ENCODE assay signal across 1 cellular context in the genomic region with DNA sequence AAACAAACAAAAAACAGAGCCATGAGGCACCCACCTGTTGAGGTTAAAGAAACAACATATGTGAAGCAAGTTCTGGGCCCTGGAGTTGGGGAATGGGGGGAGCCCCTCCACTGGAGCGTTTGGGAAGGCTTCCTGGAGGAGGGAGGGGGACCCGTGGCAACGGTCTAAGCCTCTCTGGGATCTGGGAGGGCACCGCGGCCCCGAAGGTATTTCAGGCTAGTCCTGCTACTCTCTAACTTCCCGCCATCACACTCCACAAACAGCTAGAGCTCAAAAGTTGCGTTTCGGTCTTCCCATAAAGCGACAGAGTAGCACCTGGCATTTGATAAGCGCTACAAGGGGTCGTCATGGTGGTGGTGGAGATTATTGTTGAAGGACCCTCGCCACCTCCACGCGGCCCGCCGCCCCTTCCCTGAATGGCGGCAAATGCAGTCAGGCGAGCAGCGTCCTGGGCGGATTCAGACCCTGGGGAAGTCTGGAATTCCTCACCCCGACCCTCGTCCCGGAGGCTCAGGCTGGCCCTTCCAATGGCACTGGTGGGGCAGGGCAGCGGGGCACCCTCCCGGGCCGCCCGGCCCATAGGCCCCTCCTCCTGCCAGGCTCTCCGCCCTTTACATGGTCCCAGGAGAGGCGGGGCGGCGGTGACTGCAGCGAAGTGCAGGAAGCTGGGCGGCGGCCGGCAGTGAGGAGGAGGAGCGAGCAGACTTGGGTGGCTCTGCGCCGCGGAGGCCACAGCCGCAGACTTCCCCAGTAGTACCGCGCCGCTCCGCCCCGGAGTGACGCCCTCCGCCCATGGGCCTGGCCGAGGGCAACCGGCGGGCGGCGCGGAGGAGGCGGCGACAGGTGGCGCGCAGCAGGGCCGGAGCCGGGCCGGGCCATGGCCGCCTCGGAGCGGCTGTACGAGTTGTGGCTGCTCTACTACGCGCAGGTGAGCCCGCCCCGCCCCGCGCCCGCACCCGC.
TF ChIP-seq lines count a peak whose summit lies in the region.

A gene with protein sequence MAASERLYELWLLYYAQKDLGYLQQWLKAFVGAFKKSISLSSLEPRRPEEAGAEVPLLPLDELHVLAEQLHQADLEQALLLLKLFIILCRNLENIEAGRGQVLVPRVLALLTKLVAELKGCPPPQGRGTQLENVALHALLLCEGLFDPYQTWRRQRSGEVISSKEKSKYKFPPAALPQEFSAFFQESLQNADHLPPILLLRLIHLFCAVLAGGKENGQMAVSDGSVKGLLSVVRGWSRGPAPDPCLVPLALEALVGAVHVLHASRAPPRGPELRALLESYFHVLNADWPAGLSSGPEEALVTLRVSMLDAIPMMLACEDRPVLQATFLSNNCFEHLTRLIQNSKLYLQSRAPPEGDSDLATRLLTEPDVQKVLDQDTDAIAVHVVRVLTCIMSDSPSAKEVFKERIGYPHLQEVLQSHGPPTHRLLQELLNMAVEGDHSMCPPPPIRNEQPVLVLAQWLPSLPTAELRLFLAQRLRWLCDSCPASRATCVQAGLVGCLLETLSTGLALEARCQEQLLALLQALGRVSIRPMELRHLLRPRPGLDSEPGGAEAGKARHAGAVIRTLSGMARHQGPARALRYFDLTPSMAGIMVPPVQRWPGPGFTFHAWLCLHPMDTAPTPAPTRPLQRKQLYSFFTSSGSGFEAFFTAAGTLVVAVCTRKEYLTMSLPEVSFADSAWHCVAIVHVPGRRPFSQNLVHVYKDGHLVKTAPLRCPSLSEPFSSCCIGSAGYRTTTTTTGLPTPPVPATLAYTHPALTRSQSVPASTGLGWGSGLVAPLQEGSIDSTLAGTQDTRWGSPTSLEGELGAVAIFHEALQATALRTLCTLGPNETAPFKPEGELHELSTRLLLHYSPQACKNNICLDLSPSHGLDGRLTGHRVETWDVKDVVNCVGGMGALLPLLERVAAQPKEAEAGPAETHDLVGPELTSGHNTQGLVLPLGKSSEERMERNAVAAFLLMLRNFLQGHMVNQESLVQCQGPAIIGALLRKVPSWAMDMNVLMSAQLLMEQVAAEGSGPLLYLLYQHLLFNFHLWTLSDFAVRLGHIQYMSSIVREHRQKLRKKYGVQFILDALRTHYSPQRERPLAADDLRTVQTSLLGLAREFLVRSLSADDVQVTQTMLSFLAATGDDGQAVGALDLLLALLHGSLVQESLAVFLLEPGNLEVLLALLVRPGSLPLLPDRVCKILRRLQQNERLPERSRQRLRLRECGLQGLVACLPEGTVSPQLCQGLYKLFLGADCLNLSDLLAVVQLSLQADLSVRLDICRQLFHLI (N-terminal part only) (plus strand): TSS at position 682 of the 960 bp plus-strand sequence. CDS start 196 bp downstream, at position 878.

TF ChIP-seq in HepG2, 621 proteins besides CTCF, POLR2A, EP300 and RAD21 (continued from another document and continues in another):
- no peak for TF ChIP-seq RBM39 (IDR thresholded peaks at IDR 0.05; ENCODE audit: low read depth, low read length, poor library complexity, severe bottlenecking)
- TF ChIP-seq, protein P1, sequence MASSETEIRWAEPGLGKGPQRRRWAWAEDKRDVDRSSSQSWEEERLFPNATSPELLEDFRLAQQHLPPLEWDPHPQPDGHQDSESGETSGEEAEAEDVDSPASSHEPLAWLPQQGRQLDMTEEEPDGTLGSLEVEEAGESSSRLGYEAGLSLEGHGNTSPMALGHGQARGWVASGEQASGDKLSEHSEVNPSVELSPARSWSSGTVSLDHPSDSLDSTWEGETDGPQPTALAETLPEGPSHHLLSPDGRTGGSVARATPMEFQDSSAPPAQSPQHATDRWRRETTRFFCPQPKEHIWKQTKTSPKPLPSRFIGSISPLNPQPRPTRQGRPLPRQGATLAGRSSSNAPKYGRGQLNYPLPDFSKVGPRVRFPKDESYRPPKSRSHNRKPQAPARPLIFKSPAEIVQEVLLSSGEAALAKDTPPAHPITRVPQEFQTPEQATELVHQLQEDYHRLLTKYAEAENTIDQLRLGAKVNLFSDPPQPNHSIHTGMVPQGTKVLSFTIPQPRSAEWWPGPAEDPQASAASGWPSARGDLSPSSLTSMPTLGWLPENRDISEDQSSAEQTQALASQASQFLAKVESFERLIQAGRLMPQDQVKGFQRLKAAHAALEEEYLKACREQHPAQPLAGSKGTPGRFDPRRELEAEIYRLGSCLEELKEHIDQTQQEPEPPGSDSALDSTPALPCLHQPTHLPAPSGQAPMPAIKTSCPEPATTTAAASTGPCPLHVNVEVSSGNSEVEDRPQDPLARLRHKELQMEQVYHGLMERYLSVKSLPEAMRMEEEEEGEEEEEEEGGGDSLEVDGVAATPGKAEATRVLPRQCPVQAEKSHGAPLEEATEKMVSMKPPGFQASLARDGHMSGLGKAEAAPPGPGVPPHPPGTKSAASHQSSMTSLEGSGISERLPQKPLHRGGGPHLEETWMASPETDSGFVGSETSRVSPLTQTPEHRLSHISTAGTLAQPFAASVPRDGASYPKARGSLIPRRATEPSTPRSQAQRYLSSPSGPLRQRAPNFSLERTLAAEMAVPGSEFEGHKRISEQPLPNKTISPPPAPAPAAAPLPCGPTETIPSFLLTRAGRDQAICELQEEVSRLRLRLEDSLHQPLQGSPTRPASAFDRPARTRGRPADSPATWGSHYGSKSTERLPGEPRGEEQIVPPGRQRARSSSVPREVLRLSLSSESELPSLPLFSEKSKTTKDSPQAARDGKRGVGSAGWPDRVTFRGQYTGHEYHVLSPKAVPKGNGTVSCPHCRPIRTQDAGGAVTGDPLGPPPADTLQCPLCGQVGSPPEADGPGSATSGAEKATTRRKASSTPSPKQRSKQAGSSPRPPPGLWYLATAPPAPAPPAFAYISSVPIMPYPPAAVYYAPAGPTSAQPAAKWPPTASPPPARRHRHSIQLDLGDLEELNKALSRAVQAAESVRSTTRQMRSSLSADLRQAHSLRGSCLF (CRISPR knock-in tag; IDR thresholded peaks at IDR 0.05; ENCODE audit: borderline replicate concordance) = no peak
- no peak for TF ChIP-seq KDM1A (CRISPR knock-in tag; IDR thresholded peaks at IDR 0.05)
- TF ChIP-seq, protein P2, sequence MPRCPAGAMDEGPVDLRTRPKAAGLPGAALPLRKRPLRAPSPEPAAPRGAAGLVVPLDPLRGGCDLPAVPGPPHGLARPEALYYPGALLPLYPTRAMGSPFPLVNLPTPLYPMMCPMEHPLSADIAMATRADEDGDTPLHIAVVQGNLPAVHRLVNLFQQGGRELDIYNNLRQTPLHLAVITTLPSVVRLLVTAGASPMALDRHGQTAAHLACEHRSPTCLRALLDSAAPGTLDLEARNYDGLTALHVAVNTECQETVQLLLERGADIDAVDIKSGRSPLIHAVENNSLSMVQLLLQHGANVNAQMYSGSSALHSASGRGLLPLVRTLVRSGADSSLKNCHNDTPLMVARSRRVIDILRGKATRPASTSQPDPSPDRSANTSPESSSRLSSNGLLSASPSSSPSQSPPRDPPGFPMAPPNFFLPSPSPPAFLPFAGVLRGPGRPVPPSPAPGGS (CRISPR knock-in tag; IDR thresholded peaks at IDR 0.05) = 0 out of 2 replicates have a peak, but pooled peaks have one; percentile 36
- TF ChIP-seq KDM6A (CRISPR knock-in tag; IDR thresholded peaks at IDR 0.05; ENCODE audit: low read depth) = no peak
- no peak for TF ChIP-seq ZNF101 (CRISPR knock-in tag; IDR thresholded peaks at IDR 0.05; ENCODE audit: borderline replicate concordance, low read depth)
- TF ChIP-seq, protein P3, sequence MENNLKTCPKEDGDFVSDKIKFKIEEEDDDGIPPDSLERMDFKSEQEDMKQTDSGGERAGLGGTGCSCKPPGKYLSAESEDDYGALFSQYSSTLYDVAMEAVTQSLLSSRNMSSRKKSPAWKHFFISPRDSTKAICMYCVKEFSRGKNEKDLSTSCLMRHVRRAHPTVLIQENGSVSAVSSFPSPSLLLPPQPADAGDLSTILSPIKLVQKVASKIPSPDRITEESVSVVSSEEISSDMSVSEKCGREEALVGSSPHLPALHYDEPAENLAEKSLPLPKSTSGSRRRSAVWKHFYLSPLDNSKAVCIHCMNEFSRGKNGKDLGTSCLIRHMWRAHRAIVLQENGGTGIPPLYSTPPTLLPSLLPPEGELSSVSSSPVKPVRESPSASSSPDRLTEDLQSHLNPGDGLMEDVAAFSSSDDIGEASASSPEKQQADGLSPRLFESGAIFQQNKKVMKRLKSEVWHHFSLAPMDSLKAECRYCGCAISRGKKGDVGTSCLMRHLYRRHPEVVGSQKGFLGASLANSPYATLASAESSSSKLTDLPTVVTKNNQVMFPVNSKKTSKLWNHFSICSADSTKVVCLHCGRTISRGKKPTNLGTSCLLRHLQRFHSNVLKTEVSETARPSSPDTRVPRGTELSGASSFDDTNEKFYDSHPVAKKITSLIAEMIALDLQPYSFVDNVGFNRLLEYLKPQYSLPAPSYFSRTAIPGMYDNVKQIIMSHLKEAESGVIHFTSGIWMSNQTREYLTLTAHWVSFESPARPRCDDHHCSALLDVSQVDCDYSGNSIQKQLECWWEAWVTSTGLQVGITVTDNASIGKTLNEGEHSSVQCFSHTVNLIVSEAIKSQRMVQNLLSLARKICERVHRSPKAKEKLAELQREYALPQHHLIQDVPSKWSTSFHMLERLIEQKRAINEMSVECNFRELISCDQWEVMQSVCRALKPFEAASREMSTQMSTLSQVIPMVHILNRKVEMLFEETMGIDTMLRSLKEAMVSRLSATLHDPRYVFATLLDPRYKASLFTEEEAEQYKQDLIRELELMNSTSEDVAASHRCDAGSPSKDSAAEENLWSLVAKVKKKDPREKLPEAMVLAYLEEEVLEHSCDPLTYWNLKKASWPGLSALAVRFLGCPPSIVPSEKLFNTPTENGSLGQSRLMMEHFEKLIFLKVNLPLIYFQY (CRISPR knock-in tag; IDR thresholded peaks at IDR 0.05; ENCODE audit: borderline replicate concordance) = 0 out of 2 replicates have a peak, but pooled peaks have one; percentile 59
- TF ChIP-seq, protein P4, sequence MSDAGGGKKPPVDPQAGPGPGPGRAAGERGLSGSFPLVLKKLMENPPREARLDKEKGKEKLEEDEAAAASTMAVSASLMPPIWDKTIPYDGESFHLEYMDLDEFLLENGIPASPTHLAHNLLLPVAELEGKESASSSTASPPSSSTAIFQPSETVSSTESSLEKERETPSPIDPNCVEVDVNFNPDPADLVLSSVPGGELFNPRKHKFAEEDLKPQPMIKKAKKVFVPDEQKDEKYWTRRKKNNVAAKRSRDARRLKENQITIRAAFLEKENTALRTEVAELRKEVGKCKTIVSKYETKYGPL (CRISPR knock-in tag; IDR thresholded peaks at IDR 0.05) = no peak
- TF ChIP-seq, protein P5, sequence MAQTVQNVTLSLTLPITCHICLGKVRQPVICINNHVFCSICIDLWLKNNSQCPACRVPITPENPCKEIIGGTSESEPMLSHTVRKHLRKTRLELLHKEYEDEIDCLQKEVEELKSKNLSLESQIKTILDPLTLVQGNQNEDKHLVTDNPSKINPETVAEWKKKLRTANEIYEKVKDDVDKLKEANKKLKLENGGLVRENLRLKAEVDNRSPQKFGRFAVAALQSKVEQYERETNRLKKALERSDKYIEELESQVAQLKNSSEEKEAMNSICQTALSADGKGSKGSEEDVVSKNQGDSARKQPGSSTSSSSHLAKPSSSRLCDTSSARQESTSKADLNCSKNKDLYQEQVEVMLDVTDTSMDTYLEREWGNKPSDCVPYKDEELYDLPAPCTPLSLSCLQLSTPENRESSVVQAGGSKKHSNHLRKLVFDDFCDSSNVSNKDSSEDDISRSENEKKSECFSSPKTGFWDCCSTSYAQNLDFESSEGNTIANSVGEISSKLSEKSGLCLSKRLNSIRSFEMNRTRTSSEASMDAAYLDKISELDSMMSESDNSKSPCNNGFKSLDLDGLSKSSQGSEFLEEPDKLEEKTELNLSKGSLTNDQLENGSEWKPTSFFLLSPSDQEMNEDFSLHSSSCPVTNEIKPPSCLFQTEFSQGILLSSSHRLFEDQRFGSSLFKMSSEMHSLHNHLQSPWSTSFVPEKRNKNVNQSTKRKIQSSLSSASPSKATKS (CRISPR knock-in tag; IDR thresholded peaks at IDR 0.05) = no peak
- no peak; the same call in 1 of the 2 replicates for TF ChIP-seq ZNF230 (CRISPR knock-in tag; IDR thresholded peaks at IDR 0.05)
- no peak for TF ChIP-seq ZNF333 (CRISPR knock-in tag; IDR thresholded peaks at IDR 0.05; ENCODE audit: borderline replicate concordance)
- TF ChIP-seq, protein P6, sequence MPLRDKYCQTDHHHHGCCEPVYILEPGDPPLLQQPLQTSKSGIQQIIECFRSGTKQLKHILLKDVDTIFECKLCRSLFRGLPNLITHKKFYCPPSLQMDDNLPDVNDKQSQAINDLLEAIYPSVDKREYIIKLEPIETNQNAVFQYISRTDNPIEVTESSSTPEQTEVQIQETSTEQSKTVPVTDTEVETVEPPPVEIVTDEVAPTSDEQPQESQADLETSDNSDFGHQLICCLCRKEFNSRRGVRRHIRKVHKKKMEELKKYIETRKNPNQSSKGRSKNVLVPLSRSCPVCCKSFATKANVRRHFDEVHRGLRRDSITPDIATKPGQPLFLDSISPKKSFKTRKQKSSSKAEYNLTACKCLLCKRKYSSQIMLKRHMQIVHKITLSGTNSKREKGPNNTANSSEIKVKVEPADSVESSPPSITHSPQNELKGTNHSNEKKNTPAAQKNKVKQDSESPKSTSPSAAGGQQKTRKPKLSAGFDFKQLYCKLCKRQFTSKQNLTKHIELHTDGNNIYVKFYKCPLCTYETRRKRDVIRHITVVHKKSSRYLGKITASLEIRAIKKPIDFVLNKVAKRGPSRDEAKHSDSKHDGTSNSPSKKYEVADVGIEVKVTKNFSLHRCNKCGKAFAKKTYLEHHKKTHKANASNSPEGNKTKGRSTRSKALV (CRISPR knock-in tag; IDR thresholded peaks at IDR 0.05) = no peak
- TF ChIP-seq ZNF644 (CRISPR knock-in tag; IDR thresholded peaks at IDR 0.05; ENCODE audit: low read depth) = no peak
- TF ChIP-seq ZSCAN31 (CRISPR knock-in tag; IDR thresholded peaks at IDR 0.05; ENCODE audit: low read depth) = peak; percentile 84; the same call in 1 of the 2 replicates
- TF ChIP-seq ESRRA (CRISPR knock-in tag; IDR thresholded peaks at IDR 0.05; ENCODE audit: low read depth) = no peak; the same call in 1 of the 2 replicates
- TF ChIP-seq, protein P7, sequence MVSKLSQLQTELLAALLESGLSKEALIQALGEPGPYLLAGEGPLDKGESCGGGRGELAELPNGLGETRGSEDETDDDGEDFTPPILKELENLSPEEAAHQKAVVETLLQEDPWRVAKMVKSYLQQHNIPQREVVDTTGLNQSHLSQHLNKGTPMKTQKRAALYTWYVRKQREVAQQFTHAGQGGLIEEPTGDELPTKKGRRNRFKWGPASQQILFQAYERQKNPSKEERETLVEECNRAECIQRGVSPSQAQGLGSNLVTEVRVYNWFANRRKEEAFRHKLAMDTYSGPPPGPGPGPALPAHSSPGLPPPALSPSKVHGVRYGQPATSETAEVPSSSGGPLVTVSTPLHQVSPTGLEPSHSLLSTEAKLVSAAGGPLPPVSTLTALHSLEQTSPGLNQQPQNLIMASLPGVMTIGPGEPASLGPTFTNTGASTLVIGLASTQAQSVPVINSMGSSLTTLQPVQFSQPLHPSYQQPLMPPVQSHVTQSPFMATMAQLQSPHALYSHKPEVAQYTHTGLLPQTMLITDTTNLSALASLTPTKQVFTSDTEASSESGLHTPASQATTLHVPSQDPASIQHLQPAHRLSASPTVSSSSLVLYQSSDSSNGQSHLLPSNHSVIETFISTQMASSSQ (IDR thresholded peaks at IDR 0.05; ENCODE audit: low read depth) = no peak
- TF ChIP-seq, protein P7 (CRISPR knock-in tag; IDR thresholded peaks at IDR 0.05; ENCODE audit: borderline replicate concordance) = no peak; the same call in 1 of the 2 replicates
- TF ChIP-seq ZNF850 (CRISPR knock-in tag; conservative IDR thresholded peaks at IDR 0.05) = no peak
- TF ChIP-seq ONECUT2 (CRISPR knock-in tag; IDR thresholded peaks at IDR 0.05) = no peak
- TF ChIP-seq BRCA1 (CRISPR knock-in tag; IDR thresholded peaks at IDR 0.05) = no peak
